1 cellular context compared by ENCODE assay signal in genomic region chr22:22552630-22553029, GRCh38.
TF ChIP-seq lines count a peak whose summit lies in the region.

No MANE protein-coding gene starts in this region.

TF ChIP-seq in H1, 55 proteins besides CTCF, POLR2A, EP300 and RAD21:
- TF ChIP-seq RNF2 (IDR thresholded peaks at IDR 0.05; ENCODE audit: borderline replicate concordance, low read depth, low read length, missing control alignments, poor library complexity, severe bottlenecking) (no peak), ATF2 (IDR thresholded peaks at IDR 0.05; ENCODE audit: low read length) (no peak), E2F6 (IDR thresholded peaks at IDR 0.05) (no peak), CBX5 (IDR thresholded peaks at IDR 0.05; ENCODE audit: low read depth, low read length) (no peak), FOSL1 (IDR thresholded peaks at IDR 0.05; ENCODE audit: insufficient read depth, low read depth, low read length) (no peak), MAFK (IDR thresholded peaks at IDR 0.05; ENCODE audit: low read depth, low read length) (no peak), ASH2L (IDR thresholded peaks at IDR 0.05; ENCODE audit: low read length) (no peak), RBBP5 (IDR thresholded peaks at IDR 0.05; ENCODE audit: borderline replicate concordance, low read depth, low read length) (no peak), BRCA1 (IDR thresholded peaks at IDR 0.05; ENCODE audit: low read depth, low read length) (no peak), TEAD4 (IDR thresholded peaks at IDR 0.05; ENCODE audit: low read depth, low read length) (no peak), MAX (IDR thresholded peaks at IDR 0.05) (no peak), KDM1A (IDR thresholded peaks at IDR 0.05; ENCODE audit: borderline replicate concordance, low read length) (no peak), EZH2 (IDR thresholded peaks at IDR 0.05; ENCODE audit: low read depth, low read length, severe bottlenecking) (no peak), TAF7 (optimal IDR thresholded peaks at IDR 0.05; ENCODE audit: borderline replicate concordance, low read depth, low read length) (no peak), SP1 (IDR thresholded peaks at IDR 0.05; ENCODE audit: low read depth, low read length) (no peak), POLR2AphosphoS5 (IDR thresholded peaks at IDR 0.05; ENCODE audit: low read depth, low read length) (no peak), CHD1 (IDR thresholded peaks at IDR 0.05; ENCODE audit: low read depth, low read length) (no peak), SIRT6 (IDR thresholded peaks at IDR 0.05; ENCODE audit: low read length) (no peak), TBP (IDR thresholded peaks at IDR 0.05; ENCODE audit: low read depth, low read length) (no peak)
